Comparison of ENCODE assay signal across 8 cellular contexts in the genomic region with DNA sequence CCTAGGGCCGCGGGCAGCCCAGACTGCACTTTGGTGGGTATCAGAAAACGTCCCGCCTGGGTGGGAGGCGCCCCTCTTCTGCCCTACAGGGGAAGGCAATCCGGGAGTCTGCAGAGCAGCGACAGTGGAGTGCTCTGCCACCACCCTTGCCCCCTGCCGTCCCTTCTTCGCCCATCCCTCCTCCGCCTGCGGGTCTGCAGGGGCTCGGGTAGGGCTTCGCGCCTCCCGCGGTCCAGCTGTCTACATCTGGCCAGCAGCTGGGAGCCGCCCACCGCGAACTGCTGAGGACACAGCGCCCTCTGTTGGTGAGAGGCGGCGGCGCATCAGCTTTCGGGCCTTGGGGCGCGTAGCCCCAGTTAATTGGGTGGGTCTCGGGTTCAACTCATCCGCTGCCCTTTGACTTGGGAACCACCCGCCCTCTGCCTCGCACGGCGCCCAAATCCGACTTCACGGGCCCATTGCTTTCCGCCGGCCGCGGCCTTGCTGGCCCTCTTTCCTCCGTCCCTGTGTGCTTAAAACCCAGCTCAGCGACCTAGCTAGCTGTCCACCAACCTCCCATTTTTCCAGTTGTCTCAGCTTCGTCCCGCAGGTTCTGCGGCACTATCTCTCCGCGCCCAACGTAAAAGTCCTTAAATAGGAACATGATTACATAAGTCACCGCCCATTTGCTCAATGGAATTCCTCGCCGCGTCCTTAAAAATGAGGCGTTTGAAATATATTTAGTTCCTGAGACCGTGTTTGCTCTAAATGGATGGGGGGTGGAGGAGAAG. TPM values are rescaled to one million over a fixed set of nuclear protein-coding genes. Genes with fewer than 3 reads are reported as not detected.
DNase-seq lines count a peak whose midpoint lies in the region; ATAC-seq and TF ChIP-seq lines count a peak whose summit lies in the region.

No MANE protein-coding gene starts in this region.

- ATAC-seq in GM21360 (IDR thresholded peaks at IDR 0.05; ENCODE audit: unreplicated experiment): peak; percentile 37

- H2AFZ ChIP-seq in Karpas-422 (ENCODE audit: low read length): no peak overlapping the region

- H3K4me3 ChIP-seq in Caco-2 (ENCODE audit: low read depth, low read length) (peak overlapping the region; percentile 35), Karpas-422 (ENCODE audit: low read length) (no peak overlapping the region)

- 0 out of 2 replicates have a peak, but pooled peaks cover 5% of the 10 kb centered on the region for H4K20me1 ChIP-seq in Karpas-422 (ENCODE audit: insufficient read depth, low read depth, low read length)

- TF ChIP-seq CTCF in Caco-2 (IDR thresholded peaks at IDR 0.05; ENCODE audit: insufficient read depth in 1 of 2, low read depth in 1 of 2, low read length in 1 of 2, severe bottlenecking in 1 of 2, unreplicated experiment in 1 of 2): peak; percentile 98

- H3K27me3 Mint-ChIP-seq in Caco-2 (ENCODE audit: insufficient read depth, unreplicated experiment): peaks cover 8% of the 10 kb centered on the region

- no peaks in the 10 kb centered on the region for H3K79me2 ChIP-seq in Karpas-422 (ENCODE audit: low read length)

- no peaks in the 10 kb centered on the region for H3K9me3 ChIP-seq in Caco-2
- H3K9me3 ChIP-seq in Karpas-422 (ENCODE audit: low read length): no peaks in the 10 kb centered on the region

- H3K9me3 Mint-ChIP-seq in Caco-2 (ENCODE audit: unreplicated experiment): peaks cover 9% of the 10 kb centered on the region

- peaks cover 6% of the 10 kb centered on the region for H3K36me3 Mint-ChIP-seq in Caco-2 (ENCODE audit: insufficient read depth, unreplicated experiment)

- no peak overlapping the region for H3K9ac ChIP-seq in Karpas-422 (ENCODE audit: low read length)

- H3K4me1 ChIP-seq in Caco-2: peaks cover 45% of the 10 kb centered on the region
- peaks cover 26% of the 10 kb centered on the region for H3K4me1 ChIP-seq in Karpas-422 (ENCODE audit: low read length)

- H3K27me3 ChIP-seq in Caco-2 (replicated peaks; ENCODE audit: control insufficient read depth, insufficient read depth, low read length): no peaks in the 10 kb centered on the region
- H3K27me3 ChIP-seq in Karpas-422 (ENCODE audit: low read length): no peaks in the 10 kb centered on the region

- no peak overlapping the region for H3K27ac Mint-ChIP-seq in Caco-2 (ENCODE audit: unreplicated experiment)

- H3K9me2 ChIP-seq in Karpas-422 (replicated peaks; ENCODE audit: insufficient read depth, low read length): no peaks in the 10 kb centered on the region

- peaks cover 48% of the 10 kb centered on the region for H3K4me1 Mint-ChIP-seq in Caco-2 (ENCODE audit: low read depth, unreplicated experiment)

- no TSS peak for BruUV-seq in Caco-2 (replicated peaks; lab: Mats Ljungman, UMichigan)

- H3K4me3 Mint-ChIP-seq in Caco-2 (ENCODE audit: unreplicated experiment): peak overlapping the region; percentile 66

- DNase-seq in Caco-2: peak; percentile 77 to 90
- peak; percentile 89 for DNase-seq in Karpas-422
- peak; percentile 45 for DNase-seq in T-helper 22 cell (ENCODE audit: low read depth)
- peak; percentile 53 for DNase-seq in astrocyte of the hippocampus (ENCODE audit: low read depth, low spot score)
- DNase-seq in iPS-NIHi7 (ENCODE audit: extremely low spot score): peak; percentile 88
- DNase-seq in stimulated activated CD4-positive, alpha-beta T cell treated with anti-CD3 and anti-CD28 coated beads, Interleukin-2, amount 100 ng/mL, for 48 hours: peak; percentile 87 to 94
- DNase-seq in occipital lobe (lab: John Stamatoyannopoulos, UW): no peak

- POLR2A ChIA-PET in Caco-2 (lab: Charles Lee): interaction anchor here (0.6 to 3.0 kb wide), 4 partner anchors 11 to 490 kb away, joined by 3 to 13 read pairs (median 6); no protein-coding TSS in a partner anchor

- no peak overlapping the region for H3K4me2 ChIP-seq in Karpas-422 (ENCODE audit: low read depth, low read length, poor library complexity, severe bottlenecking)

- intact Hi-C loops in Caco-2 (cut with micrococcal nuclease; ENCODE audit: unreplicated experiment): loop anchor here (1.0 to 5.0 kb wide), 4 partner anchors 18 to 64 kb away; a partner anchor contains a TSS

- no peaks in the 10 kb centered on the region for H3K36me3 ChIP-seq in Caco-2 (ENCODE audit: control insufficient read depth, insufficient read depth, low read length)
- H3K36me3 ChIP-seq in Karpas-422 (ENCODE audit: insufficient read depth, low read length): no peaks in the 10 kb centered on the region

- CTCF ChIA-PET in Caco-2 (lab: Charles Lee): interaction anchor here (0.6 to 4.1 kb wide), 27 partner anchors 8 to 273 kb away, joined by 3 to 152 read pairs (median 8); a partner anchor contains a TSS

- no peak overlapping the region for H3K27ac ChIP-seq in Karpas-422 (ENCODE audit: low read length)

RNA-seq across cellular contexts. Expression of a gene that starts 17.6 kb away (rescaled TPM):
- total RNA-seq in Caco-2 (2022) (0.81 and 1.2 TPM in 2 replicates), occipital lobe (not detected)
- 2.9 and 3.8 TPM in 2 replicates for total RNA-seq in Karpas-422 (2014; rRNA removed; shearing (Covaris generic); ENCODE audit: low replicate concordance)

RNA-seq across cellular contexts. Expression of a gene that starts 38.7 kb away (rescaled TPM):
- total RNA-seq in Caco-2 (2022) (18.3 and 20.3 TPM in 2 replicates), occipital lobe (not detected)
- 7.8 and 7.9 TPM in 2 replicates for total RNA-seq in Karpas-422 (2014; rRNA removed; shearing (Covaris generic); ENCODE audit: low replicate concordance)
